Comparison of ENCODE assay signal across 12 cellular contexts in genomic region chr13:40458283-40459031, GRCh38.
"Had no signal": no experiment of that assay in that cellular context is flagged by ENCODE, and none has a peak within 500 bp of the region (broad histone marks: within the 10 kb centered on the region; RNA-seq: fewer than 3 reads in every experiment).

No MANE protein-coding gene starts in this region.

- H3K27ac Mint-ChIP-seq: stimulated activated effector memory CD8-positive, alpha-beta T cell treated with anti-CD3 and anti-CD28 coated beads, Interleukin-12 subunit alpha, Interleukin-12 subunit beta, amount 100 ng/mL, for 72 hours had no signal

- H3K9me3 Mint-ChIP-seq: naive thymus-derived CD4-positive, alpha-beta T cell; stimulated activated effector memory CD8-positive, alpha-beta T cell treated with anti-CD3 and anti-CD28 coated beads, Interleukin-12 subunit alpha, Interleukin-12 subunit beta, amount 100 ng/mL, for 72 hours had no signal

- H3K4me1 Mint-ChIP-seq: stimulated activated effector memory CD8-positive, alpha-beta T cell treated with anti-CD3 and anti-CD28 coated beads, Interleukin-12 subunit alpha, Interleukin-12 subunit beta, amount 100 ng/mL, for 72 hours had no signal

- ATAC-seq: esophagus mucosa; heart left ventricle; left colon; naive thymus-derived CD4-positive, alpha-beta T cell; stimulated activated effector memory CD8-positive, alpha-beta T cell treated with anti-CD3 and anti-CD28 coated beads, Interleukin-12 subunit alpha, Interleukin-12 subunit beta, amount 100 ng/mL, for 72 hours; stimulated activated naive CD8-positive, alpha-beta T cell treated with anti-CD3 and anti-CD28 coated beads, Interleukin-15, Interleukin-2, amounts not matched to agents 100 U/mL and 50 U/mL, for 24 hours; upper lobe of right lung had no signal

- DNase-seq: effector memory CD4-positive, alpha-beta T cell; heart left ventricle; hippocampal formation; left colon; mesendoderm; naive thymus-derived CD4-positive, alpha-beta T cell; stimulated activated CD4-positive, alpha-beta T cell treated with anti-CD3 and anti-CD28 coated beads, Interleukin-2, amount 100 ng/mL, for 48 hours; stimulated activated naive CD8-positive, alpha-beta T cell treated with anti-CD3 and anti-CD28 coated beads, Interleukin-15, Interleukin-2, amounts not matched to agents 100 U/mL and 50 U/mL, for 24 hours; tibial artery; upper lobe of right lung had no signal

- H3K4me3 Mint-ChIP-seq: naive thymus-derived CD4-positive, alpha-beta T cell; stimulated activated effector memory CD8-positive, alpha-beta T cell treated with anti-CD3 and anti-CD28 coated beads, Interleukin-12 subunit alpha, Interleukin-12 subunit beta, amount 100 ng/mL, for 72 hours had no signal

- H3K36me3 Mint-ChIP-seq: stimulated activated effector memory CD8-positive, alpha-beta T cell treated with anti-CD3 and anti-CD28 coated beads, Interleukin-12 subunit alpha, Interleukin-12 subunit beta, amount 100 ng/mL, for 72 hours had no signal
